In genomic region chr17:44842748-44843147, GRCh38 we compare ENCODE assay signal across 1 cellular context.
TF ChIP-seq lines count a peak whose summit lies in the region.

No MANE protein-coding gene starts in this region.

TF ChIP-seq in H1, 55 proteins besides CTCF, POLR2A, EP300 and RAD21 (continued from another document):
- no peak for TF ChIP-seq NANOG (IDR thresholded peaks at IDR 0.05; ENCODE audit: insufficient read depth, low read depth, low read length, poor library complexity, severe bottlenecking)
